In the genomic region with DNA sequence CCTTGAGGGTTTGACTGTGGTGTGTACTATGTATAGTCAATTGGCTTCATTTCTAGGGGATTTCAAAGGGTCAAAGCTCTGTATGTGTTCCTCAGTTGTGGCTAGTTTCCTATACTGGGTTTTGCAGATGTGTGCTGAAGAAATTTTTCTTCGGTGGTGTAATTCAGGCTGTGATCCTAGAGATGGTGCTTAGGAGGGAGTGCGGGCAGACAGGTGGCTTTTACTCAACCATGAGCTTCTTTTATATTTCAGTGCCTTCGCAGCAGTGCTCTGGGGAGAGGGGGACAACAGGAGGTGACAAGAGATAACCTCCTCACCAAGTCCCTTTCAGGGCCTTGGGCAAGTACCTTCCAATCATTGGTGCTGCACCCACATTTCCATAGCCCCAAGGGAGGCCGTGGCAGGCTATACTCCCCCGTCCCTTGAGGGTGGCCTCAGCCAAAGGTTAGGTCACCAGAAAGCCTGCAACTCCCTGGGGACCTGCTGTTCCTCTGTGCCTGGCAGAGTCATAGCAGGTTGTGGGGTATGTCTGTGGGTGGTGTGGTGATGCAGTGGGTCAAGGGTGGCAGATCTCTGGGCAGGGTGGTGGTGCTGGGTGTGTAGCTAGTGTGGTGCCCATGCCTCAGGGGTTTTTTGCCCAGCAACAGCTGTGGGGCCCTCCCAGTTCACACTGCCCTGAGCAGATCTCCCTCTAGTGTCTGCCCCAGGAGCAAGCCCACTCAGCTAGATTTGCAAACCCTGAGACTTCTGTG, we compare ENCODE assay signal across 11 cellular contexts.
DNase-seq lines count a peak whose midpoint lies in the region; ATAC-seq lines count a peak whose summit lies in the region.
"Had no signal": no experiment of that assay in that cellular context is flagged by ENCODE, and none has a peak within 500 bp of the region (broad histone marks: within the 10 kb centered on the region; RNA-seq: fewer than 3 reads in every experiment).

No MANE protein-coding gene starts in this region.

- no peaks in the 10 kb centered on the region for H4K20me1 ChIP-seq in BLaER1 treated with 17β-estradiol and CSF1 and Interleukin-3, amounts not matched to agents 10 nM and 100 nM

- H3K4me3 ChIP-seq in BLaER1 treated with 17β-estradiol and CSF1 and Interleukin-3, amounts not matched to agents 10 nM and 100 nM: no peak overlapping the region

- peak; percentile 69 for ATAC-seq in HG02798 (IDR thresholded peaks at IDR 0.05; ENCODE audit: poor library complexity, unreplicated experiment)

- peak overlapping the region in 6 of 11 experiments; percentile 8 to 46 (median 20); a peak in 10 of 22 replicates for H3K4me2 ChIP-seq in BLaER1 treated with 17β-estradiol and CSF1 and Interleukin-3, amounts not matched to agents 10 nM and 100 nM

- H3K9me3 ChIP-seq in BLaER1 treated with 17β-estradiol and CSF1 and Interleukin-3, amounts not matched to agents 10 nM and 100 nM (replicated peaks in 1 of 11): no peaks in the 10 kb centered on the region

- H3K4me3 Mint-ChIP-seq in activated T-cell treated with anti-CD3 and anti-CD28 coated beads, Interleukin-2, amount 50 U/mL, for 24 hours: no peak overlapping the region
- H3K4me3 Mint-ChIP-seq: activated naive CD8-positive, alpha-beta T cell had no signal

- peaks cover 5 to 12% (median 8%) of the 10 kb centered on the region in 10 experiments; a peak in 15 of 20 replicates for H3K4me1 ChIP-seq in BLaER1 treated with 17β-estradiol and CSF1 and Interleukin-3, amounts not matched to agents 10 nM and 100 nM

- H3K4me1 Mint-ChIP-seq in activated T-cell treated with anti-CD3 and anti-CD28 coated beads, Interleukin-2, amount 50 U/mL, for 24 hours (ENCODE audit: low read depth): no peaks in the 10 kb centered on the region

- in situ Hi-C loops in KBM-7 (cut with MboI; ENCODE audit: low pct_unique_long_range_greater_than_20kb, low sequenced_read_pairs): no loop called here

- peaks cover 2% of the 10 kb centered on the region for H3K9me3 Mint-ChIP-seq in activated T-cell treated with anti-CD3 and anti-CD28 coated beads, Interleukin-2, amount 50 U/mL, for 24 hours

- H3K36me3 ChIP-seq in BLaER1 treated with 17β-estradiol and CSF1 and Interleukin-3, amounts not matched to agents 10 nM and 100 nM: no peaks in the 10 kb centered on the region

- no peaks in the 10 kb centered on the region for H3K36me3 Mint-ChIP-seq in activated T-cell treated with anti-CD3 and anti-CD28 coated beads, Interleukin-2, amount 50 U/mL, for 24 hours (ENCODE audit: low read depth)

- no peak overlapping the region for H3K27ac ChIP-seq in BLaER1 treated with 17β-estradiol and CSF1 and Interleukin-3, amounts not matched to agents 10 nM and 100 nM

- H3K9ac ChIP-seq in BLaER1 treated with 17β-estradiol and CSF1 and Interleukin-3, amounts not matched to agents 10 nM and 100 nM: no peak overlapping the region

- H3K27me3 Mint-ChIP-seq in activated T-cell treated with anti-CD3 and anti-CD28 coated beads, Interleukin-2, amount 50 U/mL, for 24 hours: peaks cover 28% of the 10 kb centered on the region

- DNase-seq in GM19238 (ENCODE audit: insufficient read length, low spot score) (peak; percentile 12), NAMALWA (ENCODE audit: low spot score) (peak; percentile 23), kidney tubule cell (ENCODE audit: low spot score) (no peak), NCI-H1048 (lab: John Stamatoyannopoulos, UW) (no peak), KBM-7 (no peak)
- DNase-seq in activated T-cell treated with anti-CD3 and anti-CD28 coated beads, Interleukin-2, amount 50 U/mL, for 24 hours: no peak
- DNase-seq: islet precursor cell, Kasumi-1 had no signal

- no peaks in the 10 kb centered on the region for H3K27me3 ChIP-seq in BLaER1 treated with 17β-estradiol and CSF1 and Interleukin-3, amounts not matched to agents 10 nM and 100 nM

- H3K27ac Mint-ChIP-seq in activated T-cell treated with anti-CD3 and anti-CD28 coated beads, Interleukin-2, amount 50 U/mL, for 24 hours: no peak overlapping the region
- H3K27ac Mint-ChIP-seq: activated naive CD8-positive, alpha-beta T cell had no signal

Comparison
In these comparisons a context has a peak if more than half of its experiments do, and no peak if none do; other contexts are left out.
1. DNase-seq: peak in GM19238 (single experiment) and NAMALWA (single experiment); none in kidney tubule cell (single experiment), NCI-H1048 (single experiment), activated T-cell treated with anti-CD3 and anti-CD28 coated beads, Interleukin-2, amount 50 U/mL, for 24 hours (single experiment) and KBM-7 (single experiment).